ENCODE assay signal across 11 cellular contexts in the genomic region with DNA sequence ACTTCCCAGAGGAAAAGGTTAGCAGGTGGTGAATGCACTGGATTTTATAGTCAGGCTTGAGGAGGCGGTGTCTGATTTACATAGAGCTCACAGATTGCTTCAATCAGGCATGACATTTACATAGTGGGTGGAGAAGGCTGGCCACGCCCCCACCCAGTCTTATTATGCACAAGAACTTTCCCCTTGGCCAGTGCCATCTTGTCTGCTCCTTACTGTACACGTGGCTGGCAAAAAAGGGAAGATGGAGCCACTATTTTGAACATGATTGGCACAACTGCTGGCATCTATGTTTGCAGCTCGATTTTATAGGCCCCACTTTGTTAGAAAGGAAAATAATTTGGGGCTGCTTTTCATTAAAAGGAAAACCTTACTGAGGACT. TPM values are rescaled to one million over a fixed set of nuclear protein-coding genes. Genes with fewer than 3 reads are reported as not detected.
DNase-seq lines count a peak whose midpoint lies in the region; ATAC-seq and TF ChIP-seq lines count a peak whose summit lies in the region.
"Had no signal": no experiment of that assay in that cellular context is flagged by ENCODE, and none has a peak within 500 bp of the region (broad histone marks: within the 10 kb centered on the region; RNA-seq: fewer than 3 reads in every experiment).

No MANE protein-coding gene starts in this region.

- ATAC-seq in HG03280 (IDR thresholded peaks at IDR 0.05; ENCODE audit: unreplicated experiment) = no peak
- no peak for ATAC-seq in HG03045 (IDR thresholded peaks at IDR 0.05; ENCODE audit: unreplicated experiment)

- TF ChIP-seq EP300 in suprapubic skin (IDR thresholded peaks at IDR 0.05) = no peak

- H3K4me3 Mint-ChIP-seq in Caco-2 (ENCODE audit: unreplicated experiment) = no peak overlapping the region

- BruUV-seq in Caco-2 (replicated peaks; lab: Mats Ljungman, UMichigan) = no TSS peak

- peaks cover 10% of the 10 kb centered on the region for H3K9me3 Mint-ChIP-seq in Caco-2 (ENCODE audit: unreplicated experiment)

- H3K27me3 ChIP-seq in Caco-2 (replicated peaks; ENCODE audit: control insufficient read depth, insufficient read depth, low read length) (no peaks in the 10 kb centered on the region), suprapubic skin (no peaks in the 10 kb centered on the region)

- H3K4me1 Mint-ChIP-seq in Caco-2 (ENCODE audit: low read depth, unreplicated experiment) = peaks cover 11% of the 10 kb centered on the region

- intact Hi-C loops in Caco-2 (cut with micrococcal nuclease; ENCODE audit: unreplicated experiment) = no loop called here

- 58% methylated on average over 4 of the region's 4 CpGs for WGBS in suprapubic skin

- CTCF ChIA-PET in Caco-2 (lab: Charles Lee) = no interaction called here
- CTCF ChIA-PET in HEK293T (lab: Yijun Ruan, JAX) = no interaction called here

- TF ChIP-seq POLR2A in suprapubic skin (IDR thresholded peaks at IDR 0.05) = no peak

- no peak overlapping the region for H3K27ac ChIP-seq in epithelial cell of prostate
- H3K27ac ChIP-seq in suprapubic skin = no peak overlapping the region

- H3K27me3 Mint-ChIP-seq in Caco-2 (ENCODE audit: insufficient read depth, unreplicated experiment) = peaks cover 4% of the 10 kb centered on the region

- H3K9me3 ChIP-seq in Caco-2 (no peaks in the 10 kb centered on the region), suprapubic skin (no peaks in the 10 kb centered on the region)
- H3K9me3 ChIP-seq: esophagus squamous epithelium had no signal

- no peak overlapping the region for H3K27ac Mint-ChIP-seq in Caco-2 (ENCODE audit: unreplicated experiment)

- H3K4me3 ChIP-seq in Caco-2 (ENCODE audit: low read depth, low read length) (no peak overlapping the region), suprapubic skin (no peak overlapping the region)
- H3K4me3 ChIP-seq: esophagus squamous epithelium had no signal

- DNase-seq in Caco-2 (peak; percentile 51 to 72), HEK293T (ENCODE audit: extremely low spot score) (no peak), NCI-H69 (lab: John Stamatoyannopoulos, UW) (peak; percentile 87), epithelial cell of prostate (ENCODE audit: low read depth, low spot score) (peak; percentile 22), T1000 (lab: John Stamatoyannopoulos, UW) (no peak), suprapubic skin (ENCODE audit: low spot score in 2 of 2) (no peak)
- DNase-seq: activated CD4-positive, alpha-beta T cell treated with anti-CD3 and anti-CD28 coated beads, Interleukin-2, amount 50 U/mL, for 48 hours; esophagus squamous epithelium; retina had no signal

- no peak for TF ChIP-seq CTCF in Caco-2 (IDR thresholded peaks at IDR 0.05; ENCODE audit: insufficient read depth in 1 of 2, low read depth in 1 of 2, low read length in 1 of 2, severe bottlenecking in 1 of 2, unreplicated experiment in 1 of 2)
- TF ChIP-seq CTCF in suprapubic skin (IDR thresholded peaks at IDR 0.05) = no peak

- H3K36me3 ChIP-seq in Caco-2 (ENCODE audit: control insufficient read depth, insufficient read depth, low read length) (no peaks in the 10 kb centered on the region), suprapubic skin (no peaks in the 10 kb centered on the region)
- H3K36me3 ChIP-seq: esophagus squamous epithelium had no signal

- H3K36me3 Mint-ChIP-seq in Caco-2 (ENCODE audit: insufficient read depth, unreplicated experiment) = no peaks in the 10 kb centered on the region

- POLR2A ChIA-PET in Caco-2 (lab: Charles Lee) = interaction anchor here (1.2 kb wide), 1 partner anchor 11 kb away, joined by 6 read pairs; the partner anchor contains the start of gene LGMN
- POLR2A ChIA-PET in HEK293T (lab: Yijun Ruan, JAX) = interaction anchor here (1.8 kb wide), 1 partner anchor 11 kb away, joined by 4 read pairs; the partner anchor contains the start of gene LGMN

- H3K4me1 ChIP-seq in Caco-2 = no peaks in the 10 kb centered on the region
- no peaks in the 10 kb centered on the region for H3K4me1 ChIP-seq in suprapubic skin

TF ChIP-seq in HEK293T, 16 proteins besides CTCF, POLR2A, EP300 and RAD21:
- peak; percentile 37; the same call in 1 of the 2 replicates for TF ChIP-seq L3MBTL2 (conservative IDR thresholded peaks at IDR 0.05)
- TF ChIP-seq ARNT (IDR thresholded peaks at IDR 0.05) = no peak
- TF ChIP-seq TARDBP (IDR thresholded peaks at IDR 0.05) = no peak
- TF ChIP-seq SP1 (IDR thresholded peaks at IDR 0.05) = no peak
- TF ChIP-seq BHLHE40 (IDR thresholded peaks at IDR 0.05; ENCODE audit: borderline replicate concordance) = no peak
TF ChIP-seq in HEK293T: peak in this region for 1.

RNA-seq across cellular contexts. Expression of gene LGMN, which starts 10.9 kb away (rescaled TPM):
- total RNA-seq in Caco-2 (2022) (84.2 and 94.2 TPM in 2 replicates), suprapubic skin (10 to 100 TPM; 35.8 to 41.9 (median 39.2) TPM)

RNA-seq across cellular contexts. Expression of gene GOLGA5, which starts 34.8 kb away (rescaled TPM):
- total RNA-seq in Caco-2 (2022) (25.8 and 33.1 TPM in 2 replicates), suprapubic skin (10 to 100 TPM; 26.2 to 35.3 (median 30.8) TPM)

Comparison
In these comparisons a context has a peak if more than half of its experiments do, and no peak if none do; other contexts are left out.
1. DNase-seq: peak in Caco-2 (2 of 2), NCI-H69 (single experiment) and epithelial cell of prostate (single experiment); none in HEK293T (single experiment), T1000 (single experiment) and suprapubic skin (0 of 2).